9 cellular contexts compared by ENCODE assay signal in genomic region chr4:112604590-112604989, GRCh38. TPM values are rescaled to one million over a fixed set of nuclear protein-coding genes. Genes with fewer than 3 reads are reported as not detected.
DNase-seq lines count a peak whose midpoint lies in the region; ATAC-seq and TF ChIP-seq lines count a peak whose summit lies in the region.
"Had no signal": no experiment of that assay in that cellular context is flagged by ENCODE, and none has a peak within 500 bp of the region (broad histone marks: within the 10 kb centered on the region; RNA-seq: fewer than 3 reads in every experiment).

No MANE protein-coding gene starts in this region.

- no peak overlapping the region for H3K4me3 Mint-ChIP-seq in activated B cell treated with CpG ODN at 0.5 μM for 24 hours

- H3K36me3 Mint-ChIP-seq in activated B cell treated with CpG ODN at 0.5 μM for 24 hours (ENCODE audit: low read depth): peaks cover 5% of the 10 kb centered on the region

- H3K9ac ChIP-seq in muscle layer of colon (ENCODE audit: low read length): no peak overlapping the region

- H3K27ac ChIP-seq in muscle layer of colon (ENCODE audit: low read depth, low read length): peak overlapping the region; percentile 44
- H3K27ac ChIP-seq: neutrophil had no signal

- H3K27ac Mint-ChIP-seq in activated B cell treated with CpG ODN at 0.5 μM for 24 hours: no peak overlapping the region

- H3K4me1 Mint-ChIP-seq in activated B cell treated with CpG ODN at 0.5 μM for 24 hours: no peaks in the 10 kb centered on the region

- intact Hi-C loops in activated B cell treated with CpG ODN at 0.5 μM for 24 hours (cut with micrococcal nuclease): loop anchor here (1.0 to 10.0 kb wide), 6 partner anchors 80 to 660 kb away; no protein-coding TSS in a partner anchor

- no peaks in the 10 kb centered on the region for H3K9me3 ChIP-seq in muscle layer of colon (ENCODE audit: low read length)
- H3K9me3 ChIP-seq: neutrophil had no signal

- TF ChIP-seq CTCF in activated B cell treated with CpG ODN at 0.5 μM for 24 hours (IDR thresholded peaks at IDR 0.05): peak; percentile 84
- TF ChIP-seq CTCF in epithelial cell of proximal tubule (conservative IDR thresholded peaks at IDR 0.05; ENCODE audit: low read depth, low read length): peak; percentile 86

- H3K9me3 Mint-ChIP-seq in activated B cell treated with CpG ODN at 0.5 μM for 24 hours: no peaks in the 10 kb centered on the region

- H3K4me3 ChIP-seq in epithelial cell of proximal tubule (ENCODE audit: low read depth, low read length): no peak overlapping the region
- no peak overlapping the region for H3K4me3 ChIP-seq in muscle layer of colon (ENCODE audit: low read depth in 1 of 2, low read length in 2 of 2)

- ATAC-seq in activated B cell treated with CpG ODN at 0.5 μM for 24 hours (ENCODE audit: low read depth) (no peak), GM18870 (IDR thresholded peaks at IDR 0.05; ENCODE audit: unreplicated experiment) (no peak)

- H3K4me1 ChIP-seq in muscle layer of colon (ENCODE audit: insufficient read depth, low read length): no peaks in the 10 kb centered on the region

- H3K27me3 ChIP-seq in muscle layer of colon (ENCODE audit: control insufficient read depth in 1 of 2, insufficient read depth in 2 of 2, low read length in 2 of 2): no peaks in the 10 kb centered on the region
- H3K27me3 ChIP-seq: neutrophil had no signal

- no peaks in the 10 kb centered on the region for H3K27me3 Mint-ChIP-seq in activated B cell treated with CpG ODN at 0.5 μM for 24 hours

- H3K36me3 ChIP-seq in muscle layer of colon (ENCODE audit: insufficient read depth, low read length): no peaks in the 10 kb centered on the region

- CTCF ChIA-PET in activated B cell treated with CpG ODN at 0.5 μM for 24 hours (lab: Charles Lee): interaction anchor here (0.8 to 5.6 kb wide), 8 partner anchors 9 to 504 kb away, joined by 3 to 40 read pairs (median 5); no protein-coding TSS in a partner anchor

- POLR2A ChIA-PET in activated B cell treated with CpG ODN at 0.5 μM for 24 hours (lab: Charles Lee): no interaction called here

- DNase-seq in activated T-cell treated with anti-CD3 and anti-CD28 coated beads for 1 hour (ENCODE audit: low read depth) (peak; percentile 4), HCEC 1CT (peak; percentile 45), NCI-H146 (lab: John Stamatoyannopoulos, UW) (peak; percentile 15), activated B cell treated with CpG ODN at 0.5 μM for 24 hours (no peak), epithelial cell of proximal tubule (ENCODE audit: low read depth) (no peak)
- no peak for DNase-seq in activated T-cell treated with anti-CD3 and anti-CD28 coated beads, Interleukin-2, amount 50 U/mL, for 1 hour

RNA-seq across cellular contexts. Expression of gene ZGRF1, which starts 32.1 kb away (rescaled TPM):
- total RNA-seq in activated B cell treated with CpG ODN at 0.5 μM for 24 hours (12.3 and 13.7 TPM in 2 replicates), epithelial cell of proximal tubule (7.1 and 7.6 TPM in 2 replicates)

RNA-seq across cellular contexts. Expression of gene LARP7, which starts 32.4 kb away (rescaled TPM):
- total RNA-seq in activated B cell treated with CpG ODN at 0.5 μM for 24 hours: 56.9 and 57.8 TPM in 2 replicates
- total RNA-seq in epithelial cell of proximal tubule: 28.9 and 31.8 TPM in 2 replicates

Comparison
In these comparisons a context has a peak if more than half of its experiments do, and no peak if none do; other contexts are left out.
1. DNase-seq: peak in activated T-cell treated with anti-CD3 and anti-CD28 coated beads for 1 hour (single experiment), HCEC 1CT (single experiment) and NCI-H146 (single experiment); none in activated T-cell treated with anti-CD3 and anti-CD28 coated beads, Interleukin-2, amount 50 U/mL, for 1 hour (single experiment), activated B cell treated with CpG ODN at 0.5 μM for 24 hours (single experiment) and epithelial cell of proximal tubule (single experiment).